19 cellular contexts compared by ENCODE assay signal in genomic region chr14:69586420-69586819, GRCh38. TPM values are rescaled to one million over a fixed set of nuclear protein-coding genes. Genes with fewer than 3 reads are reported as not detected.
A peak's percentile ranks its signal among the peaks of the same experiment; 100 is the strongest.
DNase-seq lines count a peak whose midpoint lies in the region; ATAC-seq and TF ChIP-seq lines count a peak whose summit lies in the region.
"Had no signal": no experiment of that assay in that cellular context is flagged by ENCODE, and none has a peak within 500 bp of the region (broad histone marks: within the 10 kb centered on the region; RNA-seq: fewer than 3 reads in every experiment).

No MANE protein-coding gene starts in this region.

- ATAC-seq in omental fat pad (ENCODE audit: low FRiP score) (no peak), GM21529 (IDR thresholded peaks at IDR 0.05; ENCODE audit: unreplicated experiment) (no peak)
- ATAC-seq: Panc1 had no signal

- DNase-seq in AG08395 (ENCODE audit: low spot score) (peak; percentile 43), EH (ENCODE audit: low read depth) (peak; percentile 40), dermis microvascular lymphatic vessel endothelial cell (ENCODE audit: low read depth in 2 of 2) (peak; percentile 66 to 88), glomerular endothelial cell (ENCODE audit: extremely low read depth, low read depth, low spot score) (peak; percentile 66), NCI-H1092 treated with DMSO at 0.1 percent for 48 hours (lab: John Stamatoyannopoulos, UW) (no peak), omental fat pad (ENCODE audit: low spot score) (no peak), NCI-H524 treated with DMSO at 0.1 percent for 48 hours (lab: John Stamatoyannopoulos, UW) (no peak)
- DNase-seq: DMS79, H7, HFFc6, Karpas-422, NCI-H1436, NCI-H2029, NCI-H2171 treated with DMSO at 0.1 percent for 48 hours, NCI-H446 treated with DMSO at 0.1 percent for 48 hours had no signal

- TF ChIP-seq CTCF in omental fat pad (IDR thresholded peaks at IDR 0.05): no peak

RNA-seq across cellular contexts. Expression of gene CCDC177, which starts 11.7 kb away (rescaled TPM):
- not detected in 2 replicates for total RNA-seq in dermis microvascular lymphatic vessel endothelial cell
- total RNA-seq in glomerular endothelial cell: not detected in 2 replicates
- under 1 TPM in 1 of 4 donors, not detected in 3; 0.09 TPM for total RNA-seq in omental fat pad
- total RNA-seq: HFFc6, HT1080, MCF 10A had no signal

RNA-seq across cellular contexts. Expression of gene SUSD6, which starts 25.0 kb away (rescaled TPM):
- total RNA-seq in dermis microvascular lymphatic vessel endothelial cell: 9.1 and 14.4 TPM in 2 replicates
- total RNA-seq in glomerular endothelial cell: 27.3 and 54.1 TPM in 2 replicates
- total RNA-seq in omental fat pad: 10 to 100 TPM; 31.1 to 73.3 (median 52.7) TPM

Comparison
In these comparisons a context has a peak if more than half of its experiments do, and no peak if none do; other contexts are left out.
1. DNase-seq: peak in AG08395 (single experiment), EH (single experiment), dermis microvascular lymphatic vessel endothelial cell (2 of 2) and glomerular endothelial cell (single experiment); none in NCI-H1092 treated with DMSO at 0.1 percent for 48 hours (single experiment), omental fat pad (single experiment) and NCI-H524 treated with DMSO at 0.1 percent for 48 hours (single experiment).